Comparison of ENCODE assay signal across 23 cellular contexts in the genomic region with DNA sequence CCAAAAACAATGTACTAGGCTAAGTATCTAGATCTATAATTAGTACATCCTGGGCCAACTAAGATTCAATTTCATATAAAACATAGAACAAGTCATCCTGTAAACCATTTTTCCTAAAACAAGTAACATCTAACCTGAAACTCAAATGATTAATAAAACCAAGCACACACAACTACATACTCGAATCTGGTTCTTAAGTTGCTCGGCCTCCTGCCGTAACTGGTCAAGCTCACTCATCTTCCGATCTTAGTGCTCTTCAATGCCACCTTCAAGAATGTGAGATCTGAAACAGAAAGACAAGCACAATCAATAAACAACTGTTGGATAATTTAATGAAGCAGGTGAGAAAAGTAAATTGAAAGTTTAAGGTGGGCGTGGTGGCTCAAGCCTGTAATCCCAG. TPM values are rescaled to one million over a fixed set of nuclear protein-coding genes. Genes with fewer than 3 reads are reported as not detected.
DNase-seq lines count a peak whose midpoint lies in the region; ATAC-seq and TF ChIP-seq lines count a peak whose summit lies in the region.
"Had no signal": no experiment of that assay in that cellular context is flagged by ENCODE, and none has a peak within 500 bp of the region (broad histone marks: within the 10 kb centered on the region; RNA-seq: fewer than 3 reads in every experiment).

No MANE protein-coding gene starts in this region.

- no peak for DNase-seq in activated naive CD4-positive, alpha-beta T cell treated with anti-CD3 and anti-CD28 coated beads, Interleukin-2, amount 50 U/mL, for 16 hours
- no peak for DNase-seq in WTC11 (ENCODE audit: low spot score)
- DNase-seq in effector memory CD8-positive, alpha-beta T cell, result no peak
- DNase-seq in NCI-H1694 (lab: John Stamatoyannopoulos, UW), result no peak
- DNase-seq in 8988T, result no peak
- no peak for DNase-seq in effector CD8-positive, alpha-beta T cell (lab: John Stamatoyannopoulos, UW)
- DNase-seq in stimulated activated CD4-positive, alpha-beta T cell treated with anti-CD3 and anti-CD28 coated beads, Interleukin-4, amount 100 ng/mL, for 1 hour, result no peak
- DNase-seq: activated effector memory CD4-positive, alpha-beta T cell treated with anti-CD3 and anti-CD28 coated beads, Interleukin-2, amount 50 U/mL, for 16 hours; COR-L47; EL; foreskin melanocyte; H9; IMR-90; left cardiac atrium; MM.1S; NCI-H146; NCI-H82; nucleus accumbens; retina; SK-N-SH; stimulated activated naive CD4-positive, alpha-beta T cell treated with Interleukin-2 at 50 U/mL for 16 hours; upper lobe of right lung had no signal

- no peak for ATAC-seq in WTC11
- no peak for ATAC-seq in effector memory CD8-positive, alpha-beta T cell (replicated peaks)
- ATAC-seq: left cardiac atrium, upper lobe of right lung had no signal

- no peaks in the 10 kb centered on the region for H3K9me3 Mint-ChIP-seq in activated naive CD4-positive, alpha-beta T cell treated with anti-CD3 and anti-CD28 coated beads, Interleukin-2, amount 50 U/mL, for 24 hours
- no peaks in the 10 kb centered on the region for H3K9me3 Mint-ChIP-seq in WTC11
- no peaks in the 10 kb centered on the region for H3K9me3 Mint-ChIP-seq in effector memory CD8-positive, alpha-beta T cell
- H3K9me3 Mint-ChIP-seq: H9 had no signal

- POLR2A ChIA-PET in WTC11 (lab: Charles Lee), result no interaction called here

- H3K36me3 Mint-ChIP-seq in activated naive CD4-positive, alpha-beta T cell treated with anti-CD3 and anti-CD28 coated beads, Interleukin-2, amount 50 U/mL, for 24 hours, result peaks cover 10% of the 10 kb centered on the region
- peaks cover 29% of the 10 kb centered on the region for H3K36me3 Mint-ChIP-seq in WTC11
- peaks cover 78% of the 10 kb centered on the region for H3K36me3 Mint-ChIP-seq in effector memory CD8-positive, alpha-beta T cell (ENCODE audit: insufficient read depth)

- peaks cover 23% of the 10 kb centered on the region for H3K4me1 Mint-ChIP-seq in activated naive CD4-positive, alpha-beta T cell treated with anti-CD3 and anti-CD28 coated beads, Interleukin-2, amount 50 U/mL, for 24 hours
- peaks cover 25% of the 10 kb centered on the region for H3K4me1 Mint-ChIP-seq in WTC11
- H3K4me1 Mint-ChIP-seq in effector memory CD8-positive, alpha-beta T cell (ENCODE audit: low read depth in 2 of 2), result peaks cover 20 to 30% of the 10 kb centered on the region in 2 donors

- CTCF ChIA-PET in WTC11 (lab: Charles Lee), result interaction anchor here (0.7 to 1.2 kb wide), 2 partner anchors 17 to 70 kb away, joined by 3 to 4 read pairs; no protein-coding TSS in a partner anchor

- no peak for TF ChIP-seq CTCF in WTC11 (IDR thresholded peaks at IDR 0.05)

- H3K27me3 Mint-ChIP-seq in activated naive CD4-positive, alpha-beta T cell treated with anti-CD3 and anti-CD28 coated beads, Interleukin-2, amount 50 U/mL, for 24 hours, result no peaks in the 10 kb centered on the region
- no peaks in the 10 kb centered on the region for H3K27me3 Mint-ChIP-seq in WTC11 (ENCODE audit: low read depth)
- H3K27me3 Mint-ChIP-seq in effector memory CD8-positive, alpha-beta T cell, result no peaks in the 10 kb centered on the region

- H3K27ac Mint-ChIP-seq in activated naive CD4-positive, alpha-beta T cell treated with anti-CD3 and anti-CD28 coated beads, Interleukin-2, amount 50 U/mL, for 24 hours, result peak overlapping the region; percentile 36
- H3K27ac Mint-ChIP-seq in WTC11, result peak overlapping the region; percentile 39
- peak overlapping the region; percentile 88 to 92 for H3K27ac Mint-ChIP-seq in effector memory CD8-positive, alpha-beta T cell

- H3K4me3 Mint-ChIP-seq in activated naive CD4-positive, alpha-beta T cell treated with anti-CD3 and anti-CD28 coated beads, Interleukin-2, amount 50 U/mL, for 24 hours, result no peak overlapping the region
- H3K4me3 Mint-ChIP-seq in WTC11, result no peak overlapping the region
- H3K4me3 Mint-ChIP-seq in effector memory CD8-positive, alpha-beta T cell, result peak overlapping the region; percentile 19 to 45
- H3K4me3 Mint-ChIP-seq: H9 had no signal

TF ChIP-seq in WTC11, 78 proteins besides CTCF, POLR2A, EP300 and RAD21 (continues in another document):
- TF ChIP-seq FOXP1 (CRISPR knock-in tag; IDR thresholded peaks at IDR 0.05; ENCODE audit: borderline replicate concordance), result no peak
- no peak for TF ChIP-seq ZNF671 (CRISPR knock-in tag; IDR thresholded peaks at IDR 0.05)
- TF ChIP-seq ZNF232 (CRISPR knock-in tag; IDR thresholded peaks at IDR 0.05), result no peak
- TF ChIP-seq, protein P1, sequence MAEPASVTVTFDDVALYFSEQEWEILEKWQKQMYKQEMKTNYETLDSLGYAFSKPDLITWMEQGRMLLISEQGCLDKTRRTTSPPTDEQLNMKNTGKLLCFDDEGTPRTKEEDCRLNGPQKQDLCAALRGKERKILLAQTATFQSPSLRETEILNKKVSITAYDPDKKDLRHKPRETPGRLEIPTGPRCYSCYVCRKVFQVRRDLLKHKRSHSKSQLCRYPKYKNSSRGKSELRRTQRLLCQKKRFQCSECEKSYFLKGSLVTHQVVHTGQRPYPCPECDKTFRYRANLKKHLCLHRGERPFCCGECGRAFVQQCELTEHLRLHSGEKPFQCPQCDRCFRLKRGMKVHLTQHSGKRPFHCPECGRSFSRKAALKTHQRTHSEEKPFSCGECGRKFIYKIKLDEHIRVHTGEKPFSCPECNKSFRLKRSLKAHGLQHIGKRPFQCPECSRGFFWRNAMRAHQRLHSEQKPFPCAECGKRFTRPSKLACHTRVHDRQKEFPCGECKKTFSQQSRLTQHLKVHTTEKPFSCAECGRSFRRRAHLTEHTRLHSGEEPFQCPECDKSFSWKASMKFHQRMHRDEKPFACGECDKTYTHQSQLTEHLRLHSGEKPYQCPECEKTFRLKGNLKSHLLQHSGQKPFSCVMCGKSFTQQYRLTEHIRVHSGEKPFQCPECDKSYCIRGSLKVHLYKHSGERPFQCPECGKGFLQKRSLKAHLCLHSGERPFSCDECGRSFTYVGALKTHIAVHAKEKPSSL (CRISPR knock-in tag; conservative IDR thresholded peaks at IDR 0.05), result no peak
- no peak for TF ChIP-seq CREM (CRISPR knock-in tag; IDR thresholded peaks at IDR 0.05)
- TF ChIP-seq, protein P2, sequence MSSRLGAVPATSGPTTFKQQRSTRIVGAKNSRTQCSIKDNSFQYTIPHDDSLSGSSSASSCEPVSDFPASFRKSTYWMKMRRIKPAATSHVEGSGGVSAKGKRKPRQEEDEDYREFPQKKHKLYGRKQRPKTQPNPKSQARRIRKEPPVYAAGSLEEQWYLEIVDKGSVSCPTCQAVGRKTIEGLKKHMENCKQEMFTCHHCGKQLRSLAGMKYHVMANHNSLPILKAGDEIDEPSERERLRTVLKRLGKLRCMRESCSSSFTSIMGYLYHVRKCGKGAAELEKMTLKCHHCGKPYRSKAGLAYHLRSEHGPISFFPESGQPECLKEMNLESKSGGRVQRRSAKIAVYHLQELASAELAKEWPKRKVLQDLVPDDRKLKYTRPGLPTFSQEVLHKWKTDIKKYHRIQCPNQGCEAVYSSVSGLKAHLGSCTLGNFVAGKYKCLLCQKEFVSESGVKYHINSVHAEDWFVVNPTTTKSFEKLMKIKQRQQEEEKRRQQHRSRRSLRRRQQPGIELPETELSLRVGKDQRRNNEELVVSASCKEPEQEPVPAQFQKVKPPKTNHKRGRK (CRISPR knock-in tag; IDR thresholded peaks at IDR 0.05; ENCODE audit: borderline replicate concordance), result no peak
- TF ChIP-seq TEAD4 (CRISPR knock-in tag; IDR thresholded peaks at IDR 0.05), result no peak
- TF ChIP-seq, protein P3, sequence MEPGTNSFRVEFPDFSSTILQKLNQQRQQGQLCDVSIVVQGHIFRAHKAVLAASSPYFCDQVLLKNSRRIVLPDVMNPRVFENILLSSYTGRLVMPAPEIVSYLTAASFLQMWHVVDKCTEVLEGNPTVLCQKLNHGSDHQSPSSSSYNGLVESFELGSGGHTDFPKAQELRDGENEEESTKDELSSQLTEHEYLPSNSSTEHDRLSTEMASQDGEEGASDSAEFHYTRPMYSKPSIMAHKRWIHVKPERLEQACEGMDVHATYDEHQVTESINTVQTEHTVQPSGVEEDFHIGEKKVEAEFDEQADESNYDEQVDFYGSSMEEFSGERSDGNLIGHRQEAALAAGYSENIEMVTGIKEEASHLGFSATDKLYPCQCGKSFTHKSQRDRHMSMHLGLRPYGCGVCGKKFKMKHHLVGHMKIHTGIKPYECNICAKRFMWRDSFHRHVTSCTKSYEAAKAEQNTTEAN (CRISPR knock-in tag; IDR thresholded peaks at IDR 0.05), result no peak
- TF ChIP-seq, protein P4, sequence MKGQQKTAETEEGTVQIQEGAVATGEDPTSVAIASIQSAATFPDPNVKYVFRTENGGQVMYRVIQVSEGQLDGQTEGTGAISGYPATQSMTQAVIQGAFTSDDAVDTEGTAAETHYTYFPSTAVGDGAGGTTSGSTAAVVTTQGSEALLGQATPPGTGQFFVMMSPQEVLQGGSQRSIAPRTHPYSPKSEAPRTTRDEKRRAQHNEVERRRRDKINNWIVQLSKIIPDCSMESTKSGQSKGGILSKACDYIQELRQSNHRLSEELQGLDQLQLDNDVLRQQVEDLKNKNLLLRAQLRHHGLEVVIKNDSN (CRISPR knock-in tag; IDR thresholded peaks at IDR 0.05), result no peak

RNA-seq across cellular contexts. Expression of a gene that starts 46.9 kb away (rescaled TPM):
- total RNA-seq in WTC11 (2021), result 106 to 124 TPM (median 119 TPM) in 3 replicates

Comparison
In these comparisons a context has a peak if more than half of its experiments do, and no peak if none do; other contexts are left out.
1. H3K27ac Mint-ChIP-seq: peak in every context shown above with its lines; median percentile 90 in effector memory CD8-positive, alpha-beta T cell; 39 in WTC11; 36 in activated naive CD4-positive, alpha-beta T cell treated with anti-CD3 and anti-CD28 coated beads, Interleukin-2, amount 50 U/mL, for 24 hours.
2. H3K4me3 Mint-ChIP-seq: peak in effector memory CD8-positive, alpha-beta T cell (2 of 2); none in activated naive CD4-positive, alpha-beta T cell treated with anti-CD3 and anti-CD28 coated beads, Interleukin-2, amount 50 U/mL, for 24 hours (single experiment) and WTC11 (single experiment).